In the genomic region with DNA sequence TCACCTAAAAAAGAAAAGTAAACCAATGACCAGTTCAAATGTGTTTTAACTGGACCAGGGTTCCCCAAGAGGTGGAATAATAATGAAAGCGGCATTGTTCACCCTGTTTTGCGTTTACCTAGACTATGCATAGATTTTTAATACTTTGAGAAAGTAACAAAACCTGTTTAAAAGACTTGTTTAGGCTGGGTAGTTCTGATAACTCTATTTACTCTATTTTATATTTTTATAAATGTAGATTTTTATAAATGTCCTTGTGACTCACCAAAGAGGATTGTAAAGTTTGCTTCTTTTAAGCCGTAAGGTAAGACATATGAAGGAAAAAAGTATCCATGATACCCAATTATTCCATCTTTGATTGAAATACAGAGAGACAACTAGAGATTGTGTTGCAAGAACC, we compare ENCODE assay signal across 33 cellular contexts.
"Had no signal": no experiment of that assay in that cellular context is flagged by ENCODE, and none has a peak within 500 bp of the region (broad histone marks: within the 10 kb centered on the region; RNA-seq: fewer than 3 reads in every experiment).

No MANE protein-coding gene starts in this region.

- H3K4me1 ChIP-seq: adrenal gland, ascending aorta, body of pancreas, breast epithelium, colonic mucosa had no signal

- H3K27ac ChIP-seq: adrenal gland, ascending aorta, body of pancreas, brain microvascular endothelial cell, breast epithelium, cardiac muscle cell, colonic mucosa had no signal

- H3K27me3 ChIP-seq: adrenal gland, ascending aorta, body of pancreas, brain microvascular endothelial cell, breast epithelium, cardiac muscle cell, colonic mucosa had no signal

- H3K4me3 ChIP-seq: adrenal gland, ascending aorta, body of pancreas, breast epithelium, cardiac muscle cell, colonic mucosa had no signal

- H3K36me3 ChIP-seq: adrenal gland, ascending aorta, brain microvascular endothelial cell, breast epithelium, cardiac muscle cell, colonic mucosa had no signal

- ATAC-seq: activated naive CD4-positive, alpha-beta T cell treated with anti-CD3 and anti-CD28 coated beads, Interleukin-2, amount 50 U/mL, for 72 hours; activated naive CD8-positive, alpha-beta T cell treated with anti-CD3 and anti-CD28 coated beads, Interleukin-2, amount 50 U/mL, for 24 hours; activated T-cell treated with anti-CD3 and anti-CD28 coated beads, Interleukin-2, amount 50 U/mL, for 72 hours; activated T-helper 17 cell treated with anti-CD3 and anti-CD28 coated beads, Interleukin-2, amount 50 U/mL, for 72 hours; body of pancreas had no signal

- H3K9me3 ChIP-seq: adrenal gland, ascending aorta, body of pancreas, breast epithelium, colonic mucosa had no signal

- FAIRE-seq: astrocyte, bronchial epithelial cell, colon had no signal

- DNase-seq: activated effector memory CD4-positive, alpha-beta T cell treated with anti-CD3 and anti-CD28 coated beads, Interleukin-2, amount 50 U/mL, for 16 hours; activated effector memory CD4-positive, alpha-beta T cell treated with Interleukin-2 at 50 U/mL for 16 hours; activated gamma-delta T cell; activated gamma-delta T cell treated with Interleukin-2 at 50 U/mL for 16 hours; activated naive CD4-positive, alpha-beta T cell; activated naive CD4-positive, alpha-beta T cell treated with anti-CD3 and anti-CD28 coated beads for 36 hours; activated naive CD4-positive, alpha-beta T cell treated with anti-CD3 and anti-CD28 coated beads, Interleukin-2, amount 10 ng/mL, durations not matched to agents 7 days and 5 days; activated naive CD4-positive, alpha-beta T cell treated with anti-CD3 and anti-CD28 coated beads, Interleukin-2, amount 50 U/mL, for 16 hours; activated naive CD4-positive, alpha-beta T cell treated with Interleukin-2 at 50 U/mL for 16 hours; activated naive CD8-positive, alpha-beta T cell treated with anti-CD3 and anti-CD28 coated beads for 36 hours; activated naive CD8-positive, alpha-beta T cell treated with anti-CD3 and anti-CD28 coated beads, Interleukin-2, amount 10 ng/mL, durations not matched to agents 7 days and 5 days; activated naive CD8-positive, alpha-beta T cell treated with anti-CD3 and anti-CD28 coated beads, Interleukin-2, amount 50 U/mL, for 24 hours; activated T-cell treated with anti-CD3 and anti-CD28 coated beads, Interleukin-2, amount 50 U/mL, for 48 hours; activated T-cell treated with anti-CD3 and anti-CD28 coated beads, Interleukin-2, amount 50 U/mL, for 72 hours; adrenal gland; amniotic stem cell; amygdala; anterior cingulate cortex; aorta; body of pancreas; brain microvascular endothelial cell; caudate nucleus; central memory CD4-positive, alpha-beta T cell; cerebellar nuclear complex; colonic mucosa had no signal
